In the genomic region with DNA sequence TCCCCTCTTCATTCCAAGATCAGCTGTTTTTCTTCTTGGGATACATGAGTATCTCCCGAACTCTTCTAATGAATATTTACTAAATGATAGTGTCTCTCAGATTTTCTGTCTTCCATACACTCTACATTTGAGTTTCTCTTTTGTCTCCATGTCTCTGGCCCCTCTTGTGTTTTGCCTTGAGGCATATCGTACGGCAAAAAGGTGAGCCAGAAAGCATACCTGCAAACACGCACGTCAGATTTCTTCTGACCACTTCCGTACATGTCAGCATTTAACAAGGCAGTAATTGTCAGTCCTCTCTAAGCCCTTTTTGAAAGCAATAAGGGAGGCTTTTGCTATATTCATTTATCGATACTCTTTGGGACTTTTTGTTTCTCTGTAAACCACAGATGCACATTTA, we compare ENCODE assay signal across 25 cellular contexts.
DNase-seq lines count a peak whose midpoint lies in the region; ATAC-seq, FAIRE-seq and TF ChIP-seq lines count a peak whose summit lies in the region.
"Had no signal": no experiment of that assay in that cellular context is flagged by ENCODE, and none has a peak within 500 bp of the region (broad histone marks: within the 10 kb centered on the region; RNA-seq: fewer than 3 reads in every experiment).

No MANE protein-coding gene starts in this region.

- no peaks in the 10 kb centered on the region for H3K4me1 ChIP-seq in HepG2 (ENCODE audit: insufficient read depth, low read length)
- H3K4me1 ChIP-seq in right lobe of liver = no peaks in the 10 kb centered on the region
- H3K4me1 ChIP-seq in endothelial cell of umbilical vein (ENCODE audit: control insufficient read depth, extremely low read depth, insufficient read depth, low read length) = no peaks in the 10 kb centered on the region
- H3K4me1 ChIP-seq in osteoblast (ENCODE audit: insufficient read depth, low read length) = peaks cover 27% of the 10 kb centered on the region
- H3K4me1 ChIP-seq in heart left ventricle = peaks cover 0 to 1% (median 0%) of the 10 kb centered on the region in 12 donors
- peaks cover 0 to 9% (median 0%) of the 10 kb centered on the region in 4 donors for H3K4me1 ChIP-seq in sigmoid colon
- H3K4me1 ChIP-seq in upper lobe of right lung = no peaks in the 10 kb centered on the region

- TF ChIP-seq EP300 in HepG2 (IDR thresholded peaks at IDR 0.05; ENCODE audit: low read depth in 2 of 2, low read length in 2 of 2) (no peak), HepG2 (CRISPR knock-in tag; IDR thresholded peaks at IDR 0.05; ENCODE audit: borderline replicate concordance) (no peak), sigmoid colon (IDR thresholded peaks at IDR 0.05) (no peak)

- H3K36me3 ChIP-seq in HepG2 (replicated peaks in 1 of 2; ENCODE audit: control insufficient read depth in 1 of 2, insufficient read depth in 2 of 2, low read length in 2 of 2) = peaks cover 58 to 92% of the 10 kb centered on the region in 2 experiments
- H3K36me3 ChIP-seq in right lobe of liver = peaks cover 0 to 4% (median 0%) of the 10 kb centered on the region in 4 donors
- peaks cover 60 to 70% of the 10 kb centered on the region in 2 experiments for H3K36me3 ChIP-seq in endothelial cell of umbilical vein (ENCODE audit: control insufficient read depth in 2 of 2, extremely low read depth in 1 of 2, insufficient read depth in 2 of 2, low read length in 2 of 2)
- H3K36me3 ChIP-seq in osteoblast (ENCODE audit: insufficient read depth, low read length) = peaks cover 98% of the 10 kb centered on the region
- peaks cover 2 to 100% (median 88%) of the 10 kb centered on the region in 9 donors for H3K36me3 ChIP-seq in heart left ventricle
- peaks cover 22 to 87% (median 32%) of the 10 kb centered on the region in 4 donors for H3K36me3 ChIP-seq in sigmoid colon
- peaks cover 94% of the 10 kb centered on the region for H3K36me3 ChIP-seq in upper lobe of right lung

- no peaks in the 10 kb centered on the region for H3K9me3 Mint-ChIP-seq in activated CD8-positive, alpha-beta T cell treated with anti-CD3 and anti-CD28 coated beads, Interleukin-2, amount 10 ng/mL, durations not matched to agents 7 days and 5 days (ENCODE audit: insufficient read depth)
- H3K9me3 Mint-ChIP-seq: CD8-positive, alpha-beta T cell had no signal

- no peak overlapping the region for H3K4me3 Mint-ChIP-seq in activated CD8-positive, alpha-beta T cell treated with anti-CD3 and anti-CD28 coated beads, Interleukin-2, amount 10 ng/mL, durations not matched to agents 7 days and 5 days
- H3K4me3 Mint-ChIP-seq: CD8-positive, alpha-beta T cell had no signal

- TF ChIP-seq POLR2A in HepG2 (IDR thresholded peaks at IDR 0.05; ENCODE audit: insufficient read depth in 1 of 2, low read depth in 2 of 2, low read length in 2 of 2) = no peak
- no peak for TF ChIP-seq POLR2A in right lobe of liver (IDR thresholded peaks at IDR 0.05)
- peak; percentile 55 for TF ChIP-seq POLR2A in endothelial cell of umbilical vein (IDR thresholded peaks at IDR 0.05; ENCODE audit: low read depth, low read length)
- TF ChIP-seq POLR2A in heart left ventricle (IDR thresholded peaks at IDR 0.05) = no peak
- TF ChIP-seq POLR2A in sigmoid colon (IDR thresholded peaks at IDR 0.05) = no peak

- no peaks in the 10 kb centered on the region for H3K36me3 Mint-ChIP-seq in activated CD8-positive, alpha-beta T cell treated with anti-CD3 and anti-CD28 coated beads, Interleukin-2, amount 10 ng/mL, durations not matched to agents 7 days and 5 days (ENCODE audit: low read depth)

- H2AFZ ChIP-seq in HepG2 (ENCODE audit: low read length) (no peak overlapping the region), endothelial cell of umbilical vein (ENCODE audit: low read depth, low read length) (no peak overlapping the region), osteoblast (ENCODE audit: low read length) (no peak overlapping the region)
- H2AFZ ChIP-seq: PC-9 had no signal

- H3K4me2 ChIP-seq in HepG2 (ENCODE audit: low read depth, low read length) = no peak overlapping the region
- H3K4me2 ChIP-seq in endothelial cell of umbilical vein (ENCODE audit: insufficient read depth, low read length) = no peak overlapping the region
- no peak overlapping the region for H3K4me2 ChIP-seq in osteoblast (ENCODE audit: insufficient read depth, low read length)
- H3K4me2 ChIP-seq: PC-9 had no signal

- H3K4me1 Mint-ChIP-seq in activated CD8-positive, alpha-beta T cell treated with anti-CD3 and anti-CD28 coated beads, Interleukin-2, amount 10 ng/mL, durations not matched to agents 7 days and 5 days (ENCODE audit: low read depth) = no peaks in the 10 kb centered on the region

- H3K9me3 ChIP-seq in HepG2 (ENCODE audit: low read length) = no peaks in the 10 kb centered on the region
- H3K9me3 ChIP-seq in right lobe of liver = no peaks in the 10 kb centered on the region
- no peaks in the 10 kb centered on the region for H3K9me3 ChIP-seq in endothelial cell of umbilical vein (replicated peaks; ENCODE audit: control insufficient read depth, insufficient read depth, low read length)
- no peaks in the 10 kb centered on the region for H3K9me3 ChIP-seq in osteoblast (ENCODE audit: low read depth, low read length)
- H3K9me3 ChIP-seq in heart left ventricle = no peaks in the 10 kb centered on the region
- H3K9me3 ChIP-seq in sigmoid colon = no peaks in the 10 kb centered on the region
- H3K9me3 ChIP-seq in upper lobe of right lung = no peaks in the 10 kb centered on the region
- H3K9me3 ChIP-seq: MG63 had no signal

- DNase-seq in HepG2 (ENCODE audit: low spot score) = no peak
- DNase-seq in right lobe of liver = no peak
- DNase-seq in endothelial cell of umbilical vein (ENCODE audit: low read depth, low spot score) = no peak
- DNase-seq in osteoblast (ENCODE audit: insufficient read length, low spot score, missing footprints) = no peak
- DNase-seq in heart left ventricle = no peak
- DNase-seq in activated CD8-positive, alpha-beta T cell treated with anti-CD3 and anti-CD28 coated beads, Interleukin-2, amount 10 ng/mL, durations not matched to agents 7 days and 5 days = no peak
- no peak for DNase-seq in sigmoid colon
- no peak for DNase-seq in upper lobe of right lung
- DNase-seq: 8988T; AML-193; C1 segment of cervical spinal cord; CD8-positive, alpha-beta T cell; Karpas-422; MG63; NCI-H1048; NCI-H1417 treated with DMSO at 0.1 percent for 48 hours; NCI-H187 treated with DMSO at 0.1 percent for 48 hours; NCI-H2107; PC-9; SIG-M5 had no signal

- intact Hi-C loops in HepG2 (cut with micrococcal nuclease; ENCODE audit: unreplicated experiment) (no loop called here), right lobe of liver (cut with DNase I) (no loop called here), endothelial cell of umbilical vein (cut with micrococcal nuclease) (no loop called here), heart left ventricle (cut with DNase I) (loop anchor here in 3 of 10 donors (10.0 kb wide), 1 partner anchor 149 kb away; no protein-coding TSS in a partner anchor), sigmoid colon (cut with DNase I) (no loop called here), upper lobe of right lung (cut with DNase I) (no loop called here)

- H3K27ac Mint-ChIP-seq in activated CD8-positive, alpha-beta T cell treated with anti-CD3 and anti-CD28 coated beads, Interleukin-2, amount 10 ng/mL, durations not matched to agents 7 days and 5 days = no peak overlapping the region
- H3K27ac Mint-ChIP-seq: CD8-positive, alpha-beta T cell had no signal

- POLR2A ChIA-PET in HepG2 (lab: Yijun Ruan, JAX) = no interaction called here
- POLR2A ChIA-PET in endothelial cell of umbilical vein (lab: Charles Lee) = no interaction called here
- POLR2A ChIA-PET in activated CD8-positive, alpha-beta T cell treated with anti-CD3 and anti-CD28 coated beads, Interleukin-2, amount 10 ng/mL, durations not matched to agents 7 days and 5 days (lab: Charles Lee) = no interaction called here

- no peak for FAIRE-seq in HepG2 (lab: Jason Lieb, UNC)
- no peak for FAIRE-seq in endothelial cell of umbilical vein (lab: Jason Lieb, UNC)
- FAIRE-seq: G401.6, GM12892, GM18507, GM19239, H54 had no signal

- CTCF ChIA-PET in HepG2 (lab: Yijun Ruan, JAX; ENCODE audit: low intra/inter-chr PET ratio, low total read pairs) = no interaction called here
- CTCF ChIA-PET in endothelial cell of umbilical vein (lab: Charles Lee) = no interaction called here
- CTCF ChIA-PET in activated CD8-positive, alpha-beta T cell treated with anti-CD3 and anti-CD28 coated beads, Interleukin-2, amount 10 ng/mL, durations not matched to agents 7 days and 5 days (lab: Charles Lee) = no interaction called here

- H3K79me2 ChIP-seq in HepG2 (ENCODE audit: insufficient read depth, low read length) (no peaks in the 10 kb centered on the region), endothelial cell of umbilical vein (ENCODE audit: control insufficient read depth, insufficient read depth, low read length) (peaks cover 37% of the 10 kb centered on the region), osteoblast (ENCODE audit: insufficient read depth, low read length) (peaks cover 31% of the 10 kb centered on the region)

- dilution Hi-C loops in endothelial cell of umbilical vein (cut with MboI; ENCODE audit: extremely low pct_ligation_motif_present, low sequenced_read_pairs) = loop anchor here (25.0 kb wide), 1 partner anchor 147 kb away; no protein-coding TSS in a partner anchor

- BruUV-seq in HepG2 (replicated peaks; lab: Mats Ljungman, UMichigan) = no TSS peak
- BruUV-seq in endothelial cell of umbilical vein (replicated peaks; lab: Mats Ljungman, UMichigan) = no TSS peak

- TF ChIP-seq RAD21 in HepG2 (CRISPR knock-in tag; IDR thresholded peaks at IDR 0.05) = no peak

- 97% methylated on average over 7 of the region's 7 CpGs for WGBS in HepG2 (ENCODE audit: low lambda C conversion rate)
- 62% methylated on average over 7 of the region's 7 CpGs for WGBS in right lobe of liver (ENCODE audit: insufficient coverage, low coverage, low lambda C conversion rate, missing lambda C conversion rate)
- WGBS in heart left ventricle, 4 donors = 95 to 96% (median 96%) methylated on average over 7 of the region's 7 CpGs
- 96% methylated on average over 7 of the region's 7 CpGs for WGBS in sigmoid colon, 2 donors

- TF ChIP-seq CTCF in HepG2 (CRISPR knock-in tag; IDR thresholded peaks at IDR 0.05) (no peak), right lobe of liver (IDR thresholded peaks at IDR 0.05) (no peak), endothelial cell of umbilical vein (IDR thresholded peaks at IDR 0.05; ENCODE audit: extremely low read depth in 1 of 2, insufficient read depth in 1 of 2, low read depth in 1 of 2, low read length in 2 of 2) (no peak), osteoblast (IDR thresholded peaks at IDR 0.05; ENCODE audit: extremely low read depth, low read depth, low read length) (no peak), heart left ventricle (IDR thresholded peaks at IDR 0.05) (no peak), sigmoid colon (IDR thresholded peaks at IDR 0.05) (no peak), upper lobe of right lung (IDR thresholded peaks at IDR 0.05) (no peak)

- H3K27ac ChIP-seq in HepG2 (ENCODE audit: extremely low read length, insufficient read depth, low read length) = no peak overlapping the region
- no peak overlapping the region for H3K27ac ChIP-seq in right lobe of liver
- no peak overlapping the region for H3K27ac ChIP-seq in endothelial cell of umbilical vein (ENCODE audit: insufficient read depth, low read depth, low read length)
- H3K27ac ChIP-seq in osteoblast (ENCODE audit: low read depth, low read length) = peak overlapping the region; percentile 58
- no peak overlapping the region for H3K27ac ChIP-seq in heart left ventricle
- H3K27ac ChIP-seq in sigmoid colon = no peak overlapping the region
- no peak overlapping the region for H3K27ac ChIP-seq in upper lobe of right lung
- H3K27ac ChIP-seq: PC-9 had no signal

- H4K20me1 ChIP-seq in HepG2 (ENCODE audit: insufficient read depth, low read length) = 0 out of 2 replicates have a peak, but pooled peaks cover 3% of the 10 kb centered on the region
- H4K20me1 ChIP-seq in endothelial cell of umbilical vein (replicated peaks; ENCODE audit: control insufficient read depth, extremely low read depth, insufficient read depth, low read length) = no peaks in the 10 kb centered on the region
- peaks cover 3% of the 10 kb centered on the region for H4K20me1 ChIP-seq in osteoblast (ENCODE audit: insufficient read depth, low read length)

- no peak overlapping the region for H3K9ac ChIP-seq in HepG2 (ENCODE audit: insufficient read depth, low read depth, low read length)
- H3K9ac ChIP-seq in endothelial cell of umbilical vein (replicated peaks; ENCODE audit: extremely low read depth, insufficient read depth, low read length) = no peak overlapping the region

- H3K4me3 ChIP-seq in HepG2 (replicated peaks in 1 of 3; ENCODE audit: insufficient read depth in 1 of 3, low read depth in 2 of 3, low read length in 3 of 3) (no peak overlapping the region), right lobe of liver (no peak overlapping the region), endothelial cell of umbilical vein (replicated peaks in 1 of 3; ENCODE audit: insufficient read depth in 1 of 3, low read depth in 1 of 3, low read length in 3 of 3) (no peak overlapping the region), osteoblast (ENCODE audit: insufficient read depth, low read length) (no peak overlapping the region), heart left ventricle (no peak overlapping the region), sigmoid colon (no peak overlapping the region), upper lobe of right lung (no peak overlapping the region)
- H3K4me3 ChIP-seq: MG63, PC-9 had no signal

- in situ Hi-C loops in HepG2 (cut with HindIII; ENCODE audit: extremely low pct_ligation_motif_present, low pct_unique_long_range_greater_than_20kb) = no loop called here

- H3K9me1 ChIP-seq in endothelial cell of umbilical vein (replicated peaks; ENCODE audit: control insufficient read depth, extremely low read depth, insufficient read depth, low read length) = no peaks in the 10 kb centered on the region

- no peaks in the 10 kb centered on the region for H3K27me3 Mint-ChIP-seq in activated CD8-positive, alpha-beta T cell treated with anti-CD3 and anti-CD28 coated beads, Interleukin-2, amount 10 ng/mL, durations not matched to agents 7 days and 5 days (ENCODE audit: low read depth)

- no peak for ATAC-seq in HepG2
- ATAC-seq in right lobe of liver = no peak
- ATAC-seq in heart left ventricle = no peak
- no peak for ATAC-seq in activated CD8-positive, alpha-beta T cell treated with anti-CD3 and anti-CD28 coated beads, Interleukin-2, amount 10 ng/mL, durations not matched to agents 7 days and 5 days
- no peak for ATAC-seq in upper lobe of right lung
- ATAC-seq: CD8-positive, alpha-beta T cell had no signal

- H3K27me3 ChIP-seq in HepG2 (ENCODE audit: control insufficient read depth in 1 of 2, insufficient read depth in 2 of 2, low read length in 2 of 2) (no peaks in the 10 kb centered on the region), right lobe of liver (no peaks in the 10 kb centered on the region), endothelial cell of umbilical vein (ENCODE audit: control insufficient read depth in 2 of 2, insufficient read depth in 2 of 2, low read length in 2 of 2) (no peaks in the 10 kb centered on the region), osteoblast (ENCODE audit: insufficient read depth, low read length) (no peaks in the 10 kb centered on the region), heart left ventricle (no peaks in the 10 kb centered on the region), sigmoid colon (no peaks in the 10 kb centered on the region), upper lobe of right lung (no peaks in the 10 kb centered on the region)
- H3K27me3 ChIP-seq: MG63 had no signal
